14 cellular contexts compared by ENCODE assay signal in the genomic region with DNA sequence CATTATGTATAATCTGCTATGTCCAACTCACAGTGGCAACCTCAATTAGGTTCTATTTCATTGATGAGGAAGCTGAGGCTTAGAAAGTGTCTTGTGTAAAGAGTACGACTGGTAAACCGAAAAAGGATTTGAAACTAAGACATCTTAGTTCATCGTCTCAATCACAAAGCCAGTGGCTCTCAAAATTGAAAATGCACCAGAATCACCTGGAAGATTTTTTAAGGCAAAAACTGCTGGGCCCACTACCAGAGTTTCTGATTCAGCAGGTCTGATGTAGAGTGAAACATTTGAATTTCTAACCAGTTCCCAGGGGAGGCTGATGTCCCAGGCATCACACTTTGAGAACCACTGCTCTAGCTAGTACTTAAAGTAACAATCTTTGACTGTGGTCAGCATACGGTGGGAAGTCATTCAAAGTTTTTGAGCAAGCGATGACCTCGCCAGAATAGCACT.
DNase-seq lines count a peak whose midpoint lies in the region; ATAC-seq lines count a peak whose summit lies in the region.
"Had no signal": no experiment of that assay in that cellular context is flagged by ENCODE, and none has a peak within 500 bp of the region (broad histone marks: within the 10 kb centered on the region; RNA-seq: fewer than 3 reads in every experiment).

No MANE protein-coding gene starts in this region.

- ATAC-seq in GM18861 (IDR thresholded peaks at IDR 0.05; ENCODE audit: unreplicated experiment) (peak; percentile 68), GM21390 (IDR thresholded peaks at IDR 0.05; ENCODE audit: unreplicated experiment) (peak; percentile 86), HG02970 (IDR thresholded peaks at IDR 0.05; ENCODE audit: low FRiP score, unreplicated experiment) (peak; percentile 66), HG03135 (IDR thresholded peaks at IDR 0.05; ENCODE audit: unreplicated experiment) (no peak)

- DNase-seq in MV-4-11 (lab: John Stamatoyannopoulos, UW) (peak; percentile 69), midbrain (lab: John Stamatoyannopoulos, UW) (no peak), hippocampal formation (lab: John Stamatoyannopoulos, UW) (no peak)
- no peak for DNase-seq in effector CD4-positive, alpha-beta T cell
- DNase-seq: HFFc6; NCI-H2171; nephron progenitor cell; PC-9; spleen; stimulated activated CD8-positive, alpha-beta memory T cell treated with anti-CD3 and anti-CD28 coated beads, Interleukin-4, amount 100 ng/mL, for 48 hours had no signal
